ENCODE assay signal across 7 cellular contexts in the genomic region with DNA sequence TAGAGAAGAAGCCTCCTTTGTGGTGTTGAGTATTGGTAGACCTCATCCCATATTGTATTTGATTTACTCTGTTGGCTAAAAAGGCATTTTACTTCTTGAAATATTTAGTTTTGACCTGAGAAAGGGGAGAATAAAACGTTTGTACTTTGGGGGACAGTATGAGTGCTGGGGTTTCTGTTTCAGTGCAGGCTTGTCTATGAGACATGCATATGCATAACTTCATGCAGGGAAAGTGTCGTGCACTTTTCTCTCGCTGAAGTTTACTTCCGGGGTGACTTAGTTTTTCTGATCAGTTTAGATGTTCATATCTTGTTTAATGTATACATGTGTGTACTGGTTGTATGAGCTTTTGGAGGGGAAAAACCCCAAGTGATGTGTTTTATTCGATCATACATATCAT. TPM values are rescaled to one million over a fixed set of nuclear protein-coding genes. Genes with fewer than 3 reads are reported as not detected.
DNase-seq lines count a peak whose midpoint lies in the region; ATAC-seq and TF ChIP-seq lines count a peak whose summit lies in the region.

No MANE protein-coding gene starts in this region.

- H3K36me3 Mint-ChIP-seq in activated T-cell treated with anti-CD3 and anti-CD28 coated beads, Interleukin-2, amount 50 U/mL, for 4 hours (ENCODE audit: insufficient read depth) = peaks cover 11% of the 10 kb centered on the region

- no peak for TF ChIP-seq CTCF in lower leg skin (IDR thresholded peaks at IDR 0.05)

- H3K27me3 ChIP-seq in rectal smooth muscle tissue (ENCODE audit: control insufficient read depth, insufficient read depth, low read length) = no peaks in the 10 kb centered on the region

- peaks cover 3% of the 10 kb centered on the region for H3K9me3 Mint-ChIP-seq in activated T-cell treated with anti-CD3 and anti-CD28 coated beads, Interleukin-2, amount 50 U/mL, for 4 hours

- no peak for TF ChIP-seq POLR2A in lower leg skin (IDR thresholded peaks at IDR 0.05)

- H3K36me3 ChIP-seq in rectal smooth muscle tissue (ENCODE audit: control insufficient read depth, insufficient read depth, low read length) = no peaks in the 10 kb centered on the region

- intact Hi-C loops in lower leg skin (cut with DNase I; ENCODE audit: low total_unique reads) = no loop called here

- peak overlapping the region; percentile 25 for H3K4me3 ChIP-seq in rectal smooth muscle tissue (ENCODE audit: low read length)
- no peak overlapping the region for H3K4me3 ChIP-seq in lower leg skin (ENCODE audit: low read depth, poor library complexity, severe bottlenecking)

- WGBS in lower leg skin, 2 donors = 41 to 58% methylated on average over 5 of the region's 5 CpGs

- H3K4me1 Mint-ChIP-seq in activated T-cell treated with anti-CD3 and anti-CD28 coated beads, Interleukin-2, amount 50 U/mL, for 4 hours (ENCODE audit: low read depth) = peaks cover 89% of the 10 kb centered on the region

- peak; percentile 36 for DNase-seq in activated T-cell treated with anti-CD3 and anti-CD28 coated beads, Interleukin-2, amount 50 U/mL, for 4 hours
- no peak for DNase-seq in NCI-H748 (lab: John Stamatoyannopoulos, UW; ENCODE audit: unreplicated experiment)
- DNase-seq in lower leg skin (ENCODE audit: low spot score in 2 of 2) = no peak
- DNase-seq in cerebellar cortex (ENCODE audit: low spot score) = no peak

- no peak overlapping the region for H3K9ac ChIP-seq in rectal smooth muscle tissue (ENCODE audit: low read length)

- H3K4me1 ChIP-seq in rectal smooth muscle tissue (ENCODE audit: control insufficient read depth, insufficient read depth, low read length) = no peaks in the 10 kb centered on the region

- peak overlapping the region; percentile 90 for H3K4me3 Mint-ChIP-seq in activated T-cell treated with anti-CD3 and anti-CD28 coated beads, Interleukin-2, amount 50 U/mL, for 4 hours

- peak; percentile 53 for ATAC-seq in GM19035 (IDR thresholded peaks at IDR 0.05; ENCODE audit: unreplicated experiment)
- ATAC-seq in HG02870 (IDR thresholded peaks at IDR 0.05; ENCODE audit: unreplicated experiment) = peak; percentile 48
- peak; percentile 84 to 88 for ATAC-seq in activated T-cell treated with anti-CD3 and anti-CD28 coated beads, Interleukin-2, amount 50 U/mL, for 4 hours

- no peak overlapping the region for H3K27ac ChIP-seq in rectal smooth muscle tissue (ENCODE audit: low read depth, low read length)

- no peaks in the 10 kb centered on the region for H3K27me3 Mint-ChIP-seq in activated T-cell treated with anti-CD3 and anti-CD28 coated beads, Interleukin-2, amount 50 U/mL, for 4 hours (ENCODE audit: low read depth)

RNA-seq across cellular contexts. Expression of gene UTRN, which starts 59.5 kb away (rescaled TPM):
- total RNA-seq in activated T-cell treated with anti-CD3 and anti-CD28 coated beads, Interleukin-2, amount 50 U/mL, for 4 hours = 1 to 10 TPM; 7.7 to 8.7 (median 7.9) TPM
- 100 to 1,000 TPM in 3 of 4 donors, 10 to 100 TPM in 1; 88.7 to 149 (median 132) TPM for total RNA-seq in lower leg skin

Comparison
In these comparisons a context has a peak if more than half of its experiments do, and no peak if none do; other contexts are left out.
1. RNA of gene UTRN, which starts 59.5 kb away (total RNA-seq): 88.7 to 149 TPM in lower leg skin; 7.7 to 8.7 TPM in activated T-cell treated with anti-CD3 and anti-CD28 coated beads, Interleukin-2, amount 50 U/mL, for 4 hours; every median in the first group is over 4 times any median in the second.
2. Peak in every context shown above with its lines, with median percentiles within 50 percentile points of each other: ATAC-seq.